18 cellular contexts compared by ENCODE assay signal in genomic region chr11:115184901-115185300, GRCh38.
DNase-seq lines count a peak whose midpoint lies in the region; ATAC-seq and TF ChIP-seq lines count a peak whose summit lies in the region.
"Had no signal": no experiment of that assay in that cellular context is flagged by ENCODE, and none has a peak within 500 bp of the region (broad histone marks: within the 10 kb centered on the region; RNA-seq: fewer than 3 reads in every experiment).

No MANE protein-coding gene starts in this region.

- no peak overlapping the region for H3K27ac ChIP-seq in BLaER1
- H3K27ac ChIP-seq in left ventricle myocardium inferior (replicated peaks): peak overlapping the region; percentile 56

- no peak for ATAC-seq in activated naive CD8-positive, alpha-beta T cell treated with anti-CD3 and anti-CD28 coated beads, Interleukin-2, amount 50 U/mL, for 24 hours
- no peak for ATAC-seq in activated CD8-positive, alpha-beta T cell treated with anti-CD3 and anti-CD28 coated beads for 36 hours
- ATAC-seq: CD8-positive, alpha-beta T cell; HepG2 had no signal

- DNase-seq in NCI-H2029 (lab: John Stamatoyannopoulos, UW) (peak; percentile 52), left ventricle myocardium inferior (no peak), glomerular visceral epithelial cell (ENCODE audit: extremely low spot score) (no peak)
- no peak for DNase-seq in activated naive CD8-positive, alpha-beta T cell treated with anti-CD3 and anti-CD28 coated beads, Interleukin-2, amount 50 U/mL, for 24 hours
- no peak for DNase-seq in activated CD8-positive, alpha-beta T cell treated with anti-CD3 and anti-CD28 coated beads for 36 hours
- no peak for DNase-seq in activated CD4-positive, alpha-beta T cell treated with anti-CD3 and anti-CD28 coated beads for 48 hours
- DNase-seq: CD8-positive, alpha-beta T cell; COR-L47; DMS153; DMS79 treated with DMSO at 0.1 percent for 48 hours; EL; HCEC 1CT; HFFc6 had no signal

- H3K27me3 ChIP-seq in BLaER1 (no peaks in the 10 kb centered on the region), left ventricle myocardium inferior (ENCODE audit: low read depth) (no peaks in the 10 kb centered on the region)

- POLR2A ChIA-PET in activated CD8-positive, alpha-beta T cell treated with anti-CD3 and anti-CD28 coated beads for 36 hours (lab: Charles Lee): no interaction called here

- no peaks in the 10 kb centered on the region; the same call in 1 of the 2 replicates for H3K9me3 ChIP-seq in BLaER1
- H3K9me3 ChIP-seq in left ventricle myocardium inferior (replicated peaks): no peaks in the 10 kb centered on the region

- H3K4me1 ChIP-seq in BLaER1: peaks cover 20% of the 10 kb centered on the region
- peaks cover 22% of the 10 kb centered on the region for H3K4me1 ChIP-seq in left ventricle myocardium inferior

- no peaks in the 10 kb centered on the region for H4K20me1 ChIP-seq in BLaER1

- intact Hi-C loops in left ventricle myocardium inferior (cut with micrococcal nuclease): no loop called here
- intact Hi-C loops in activated CD8-positive, alpha-beta T cell treated with anti-CD3 and anti-CD28 coated beads for 36 hours (cut with micrococcal nuclease): no loop called here

- H3K36me3 Mint-ChIP-seq in nephron (ENCODE audit: low read depth): no peaks in the 10 kb centered on the region
- H3K36me3 Mint-ChIP-seq in activated naive CD8-positive, alpha-beta T cell treated with anti-CD3 and anti-CD28 coated beads, Interleukin-2, amount 50 U/mL, for 24 hours (ENCODE audit: low read depth): no peaks in the 10 kb centered on the region
- H3K36me3 Mint-ChIP-seq in activated CD8-positive, alpha-beta T cell treated with anti-CD3 and anti-CD28 coated beads for 36 hours (ENCODE audit: low read depth): no peaks in the 10 kb centered on the region
- H3K36me3 Mint-ChIP-seq: CD14-positive monocyte; CD8-positive, alpha-beta T cell had no signal

- no peaks in the 10 kb centered on the region for H3K9me3 Mint-ChIP-seq in nephron
- no peaks in the 10 kb centered on the region for H3K9me3 Mint-ChIP-seq in activated naive CD8-positive, alpha-beta T cell treated with anti-CD3 and anti-CD28 coated beads, Interleukin-2, amount 50 U/mL, for 24 hours
- no peaks in the 10 kb centered on the region for H3K9me3 Mint-ChIP-seq in activated CD8-positive, alpha-beta T cell treated with anti-CD3 and anti-CD28 coated beads for 36 hours
- H3K9me3 Mint-ChIP-seq: CD8-positive, alpha-beta T cell had no signal

- H3K4me3 Mint-ChIP-seq in nephron: no peak overlapping the region
- no peak overlapping the region for H3K4me3 Mint-ChIP-seq in activated naive CD8-positive, alpha-beta T cell treated with anti-CD3 and anti-CD28 coated beads, Interleukin-2, amount 50 U/mL, for 24 hours
- H3K4me3 Mint-ChIP-seq in activated CD8-positive, alpha-beta T cell treated with anti-CD3 and anti-CD28 coated beads for 36 hours: no peak overlapping the region
- H3K4me3 Mint-ChIP-seq: B cell; CD14-positive monocyte; CD8-positive, alpha-beta T cell; HFFc6 had no signal

- no peak overlapping the region for H3K9ac ChIP-seq in BLaER1

- CTCF ChIA-PET in activated CD8-positive, alpha-beta T cell treated with anti-CD3 and anti-CD28 coated beads for 36 hours (lab: Charles Lee): no interaction called here

- no peak overlapping the region for H3K4me3 ChIP-seq in BLaER1
- no peak overlapping the region for H3K4me3 ChIP-seq in left ventricle myocardium inferior

- 0 out of 2 replicates have a peak overlapping the region, but pooled peaks have one; percentile 38 for H3K4me2 ChIP-seq in BLaER1

- H3K27me3 Mint-ChIP-seq in nephron (ENCODE audit: low read depth): peaks cover 7% of the 10 kb centered on the region
- peaks cover 3% of the 10 kb centered on the region for H3K27me3 Mint-ChIP-seq in activated naive CD8-positive, alpha-beta T cell treated with anti-CD3 and anti-CD28 coated beads, Interleukin-2, amount 50 U/mL, for 24 hours
- H3K27me3 Mint-ChIP-seq in activated CD8-positive, alpha-beta T cell treated with anti-CD3 and anti-CD28 coated beads for 36 hours: no peaks in the 10 kb centered on the region

- H3K36me3 ChIP-seq in BLaER1 (no peaks in the 10 kb centered on the region), left ventricle myocardium inferior (no peaks in the 10 kb centered on the region)

- TF ChIP-seq CTCF in left ventricle myocardium inferior (IDR thresholded peaks at IDR 0.05; ENCODE audit: borderline replicate concordance) (no peak), nephron (IDR thresholded peaks at IDR 0.05; ENCODE audit: unreplicated experiment in 3 of 3) (no peak)
- no peak for TF ChIP-seq CTCF in activated CD8-positive, alpha-beta T cell treated with anti-CD3 and anti-CD28 coated beads for 36 hours (IDR thresholded peaks at IDR 0.05)

- peaks cover 59% of the 10 kb centered on the region for H3K4me1 Mint-ChIP-seq in nephron
- H3K4me1 Mint-ChIP-seq in activated naive CD8-positive, alpha-beta T cell treated with anti-CD3 and anti-CD28 coated beads, Interleukin-2, amount 50 U/mL, for 24 hours: no peaks in the 10 kb centered on the region
- H3K4me1 Mint-ChIP-seq in activated CD8-positive, alpha-beta T cell treated with anti-CD3 and anti-CD28 coated beads for 36 hours (ENCODE audit: low read depth): no peaks in the 10 kb centered on the region
- H3K4me1 Mint-ChIP-seq: B cell, CD14-positive monocyte had no signal

- H3K27ac Mint-ChIP-seq in nephron: peak overlapping the region in 2 of 3 experiments; percentile 72 to 74
- H3K27ac Mint-ChIP-seq in activated naive CD8-positive, alpha-beta T cell treated with anti-CD3 and anti-CD28 coated beads, Interleukin-2, amount 50 U/mL, for 24 hours: no peak overlapping the region
- H3K27ac Mint-ChIP-seq in activated CD8-positive, alpha-beta T cell treated with anti-CD3 and anti-CD28 coated beads for 36 hours: no peak overlapping the region
- H3K27ac Mint-ChIP-seq: B cell; CD14-positive monocyte; CD8-positive, alpha-beta T cell; HFFc6 had no signal

Comparison
In these comparisons a context has a peak if more than half of its experiments do, and no peak if none do; other contexts are left out.
1. H3K27ac Mint-ChIP-seq: peak in nephron (2 of 3); none in activated naive CD8-positive, alpha-beta T cell treated with anti-CD3 and anti-CD28 coated beads, Interleukin-2, amount 50 U/mL, for 24 hours (single experiment) and activated CD8-positive, alpha-beta T cell treated with anti-CD3 and anti-CD28 coated beads for 36 hours (single experiment).